ENCODE assay signal across 11 cellular contexts in the genomic region with DNA sequence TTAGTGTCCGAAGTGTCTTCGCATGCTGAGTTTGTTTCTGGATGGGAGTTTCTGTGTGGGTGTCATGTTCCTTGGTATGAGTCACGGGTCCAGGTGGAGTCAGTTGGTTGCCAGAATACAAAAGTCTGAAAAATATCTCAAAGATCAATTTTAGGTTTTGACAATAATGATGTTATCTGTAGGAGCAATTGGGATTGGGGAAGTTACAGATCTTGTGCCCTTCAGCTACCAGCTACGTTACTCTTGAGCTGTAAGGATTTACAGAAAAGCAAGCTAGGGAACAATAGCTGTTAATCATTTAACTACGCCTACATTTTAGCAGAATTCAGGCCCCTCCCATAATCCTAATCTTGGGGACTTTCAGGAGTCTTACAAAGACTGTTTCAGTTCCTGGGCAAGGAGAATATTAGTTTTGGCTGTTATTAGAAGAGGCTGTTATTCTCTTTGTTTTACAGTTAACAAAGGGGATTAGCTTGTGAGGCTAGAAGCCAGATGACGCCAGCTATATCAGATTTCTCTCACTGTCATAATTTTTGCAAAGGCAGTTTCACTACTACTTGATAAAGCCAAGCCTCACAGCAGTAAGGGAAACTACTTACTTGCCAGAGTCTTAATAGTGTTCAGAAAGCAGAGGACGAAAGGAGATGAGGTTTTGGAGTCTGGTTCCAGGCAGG. TPM values are rescaled to one million over a fixed set of nuclear protein-coding genes. Genes with fewer than 3 reads are reported as not detected.
DNase-seq lines count a peak whose midpoint lies in the region; TF ChIP-seq lines count a peak whose summit lies in the region.
"Had no signal": no experiment of that assay in that cellular context is flagged by ENCODE, and none has a peak within 500 bp of the region (broad histone marks: within the 10 kb centered on the region; RNA-seq: fewer than 3 reads in every experiment).

No MANE protein-coding gene starts in this region.

- H3K27ac ChIP-seq in prostate gland = no peak overlapping the region
- H3K27ac ChIP-seq: upper lobe of right lung had no signal

- in situ Hi-C loops in HAP-1 (cut with MboI; ENCODE audit: low sequenced_read_pairs) = no loop called here

- TF ChIP-seq CTCF in prostate gland (IDR thresholded peaks at IDR 0.05) = no peak

- TF ChIP-seq POLR2A in prostate gland (IDR thresholded peaks at IDR 0.05) = peak; percentile 16

- H3K9me3 ChIP-seq in HAP-1 = no peaks in the 10 kb centered on the region
- H3K9me3 ChIP-seq in prostate gland = no peaks in the 10 kb centered on the region
- H3K9me3 ChIP-seq: upper lobe of right lung had no signal

- H3K27me3 Mint-ChIP-seq in dendritic cell treated with granulocyte-macrophage colony-stimulating factor and Interleukin-4, amounts not matched to agents 40 ng/mL and 50 ng/mL, for 4 days = no peaks in the 10 kb centered on the region

- intact Hi-C loops in dendritic cell treated with granulocyte-macrophage colony-stimulating factor and Interleukin-4, amounts not matched to agents 40 ng/mL and 50 ng/mL, for 4 days (cut with micrococcal nuclease) = no loop called here
- intact Hi-C loops in prostate gland (cut with DNase I) = no loop called here

- peaks cover 37% of the 10 kb centered on the region for H3K4me1 Mint-ChIP-seq in dendritic cell treated with granulocyte-macrophage colony-stimulating factor and Interleukin-4, amounts not matched to agents 40 ng/mL and 50 ng/mL, for 4 days (ENCODE audit: low read depth)

- H3K36me3 ChIP-seq in HAP-1 (replicated peaks) = no peaks in the 10 kb centered on the region
- H3K36me3 ChIP-seq in prostate gland = no peaks in the 10 kb centered on the region
- H3K36me3 ChIP-seq: upper lobe of right lung had no signal

- H3K4me3 ChIP-seq in HAP-1 = no peak overlapping the region
- H3K4me3 ChIP-seq in prostate gland = no peak overlapping the region
- H3K4me3 ChIP-seq: upper lobe of right lung had no signal

- no peaks in the 10 kb centered on the region for H3K36me3 Mint-ChIP-seq in dendritic cell treated with granulocyte-macrophage colony-stimulating factor and Interleukin-4, amounts not matched to agents 40 ng/mL and 50 ng/mL, for 4 days (ENCODE audit: low read depth)

- H3K27me3 ChIP-seq in HAP-1 (ENCODE audit: low read depth) (no peaks in the 10 kb centered on the region), prostate gland (replicated peaks; ENCODE audit: insufficient read depth) (no peaks in the 10 kb centered on the region)
- H3K27me3 ChIP-seq: upper lobe of right lung had no signal

- H3K4me1 ChIP-seq in HAP-1 (peaks cover 14% of the 10 kb centered on the region), prostate gland (replicated peaks) (no peaks in the 10 kb centered on the region)
- H3K4me1 ChIP-seq: upper lobe of right lung had no signal

- DNase-seq in HAP-1 (ENCODE audit: low spot score in 2 of 2) = peak; percentile 11 to 39
- peak; percentile 48 for DNase-seq in NCI-H2196 treated with DMSO at 0.1 percent for 48 hours (lab: John Stamatoyannopoulos, UW; ENCODE audit: unreplicated experiment)
- no peak for DNase-seq in prostate gland (ENCODE audit: low spot score)
- no peak for DNase-seq in stimulated activated CD4-positive, alpha-beta T cell treated with anti-CD3 and anti-CD28 coated beads, Interleukin-2, amount 100 ng/mL, for 48 hours
- DNase-seq in NCI-H1417 treated with DMSO at 0.1 percent for 48 hours (lab: John Stamatoyannopoulos, UW) = no peak
- no peak for DNase-seq in activated CD4-positive, alpha-beta T cell treated with anti-CD3 and anti-CD28 coated beads, Interleukin-2, amount 50 U/mL, for 4 hours
- no peak for DNase-seq in NCI-H1930 (lab: John Stamatoyannopoulos, UW)
- DNase-seq: DND-41, upper lobe of right lung had no signal

- H3K9me3 Mint-ChIP-seq in dendritic cell treated with granulocyte-macrophage colony-stimulating factor and Interleukin-4, amounts not matched to agents 40 ng/mL and 50 ng/mL, for 4 days = no peaks in the 10 kb centered on the region

- 23% methylated on average over 7 of the region's 7 CpGs for WGBS in prostate gland

- H3K4me3 Mint-ChIP-seq in dendritic cell treated with granulocyte-macrophage colony-stimulating factor and Interleukin-4, amounts not matched to agents 40 ng/mL and 50 ng/mL, for 4 days = peak overlapping the region; percentile 18

- H3K27ac Mint-ChIP-seq in dendritic cell treated with granulocyte-macrophage colony-stimulating factor and Interleukin-4, amounts not matched to agents 40 ng/mL and 50 ng/mL, for 4 days = peak overlapping the region; percentile 68

RNA-seq across cellular contexts. Expression of gene SLC22A16, which starts 15.4 kb away (rescaled TPM):
- 1 to 10 TPM in 1 of 2 donors, not detected in 1; 2.7 TPM for total RNA-seq in prostate gland
- total RNA-seq: lung microvascular endothelial cell had no signal

Comparison
In these comparisons a context has a peak if more than half of its experiments do, and no peak if none do; other contexts are left out.
1. DNase-seq: peak in HAP-1 (2 of 2) and NCI-H2196 treated with DMSO at 0.1 percent for 48 hours (single experiment); none in prostate gland (single experiment), stimulated activated CD4-positive, alpha-beta T cell treated with anti-CD3 and anti-CD28 coated beads, Interleukin-2, amount 100 ng/mL, for 48 hours (0 of 2), NCI-H1417 treated with DMSO at 0.1 percent for 48 hours (single experiment), activated CD4-positive, alpha-beta T cell treated with anti-CD3 and anti-CD28 coated beads, Interleukin-2, amount 50 U/mL, for 4 hours (0 of 2) and NCI-H1930 (0 of 2).